In genomic region chrX:135625995-135626394, GRCh38 we compare ENCODE assay signal across 13 cellular contexts.
DNase-seq lines count a peak whose midpoint lies in the region; ATAC-seq, FAIRE-seq and TF ChIP-seq lines count a peak whose summit lies in the region.
"Had no signal": no experiment of that assay in that cellular context is flagged by ENCODE, and none has a peak within 500 bp of the region (broad histone marks: within the 10 kb centered on the region; RNA-seq: fewer than 3 reads in every experiment).

No MANE protein-coding gene starts in this region.

- no peaks in the 10 kb centered on the region for H3K79me2 ChIP-seq in GM23248 (ENCODE audit: insufficient read depth)

- H3K4me1 ChIP-seq in GM23248 (ENCODE audit: insufficient read depth): no peaks in the 10 kb centered on the region
- H3K4me1 ChIP-seq: body of pancreas, gastroesophageal sphincter had no signal

- no peak for FAIRE-seq in HTR-8/SVneo (lab: Jason Lieb, UNC)

- DNase-seq in AG09309 (ENCODE audit: low read depth): no peak
- peak; percentile 33 for DNase-seq in GM23248
- peak; percentile 32 for DNase-seq in RKO (ENCODE audit: low spot score)
- DNase-seq in globus pallidus (ENCODE audit: low spot score): peak; percentile 0
- DNase-seq in HTR-8/SVneo (ENCODE audit: insufficient read length, low spot score): no peak
- DNase-seq in activated T-cell treated with anti-CD3 and anti-CD28 coated beads for 4 hours: no peak
- DNase-seq: KG1 had no signal

- H2AFZ ChIP-seq in GM23248: no peak overlapping the region

- no peak overlapping the region for H3K4me2 ChIP-seq in GM23248 (ENCODE audit: unreplicated experiment)

- in situ Hi-C loops in GM23248 (cut with MboI): no loop called here

- no peak overlapping the region for H3K9ac ChIP-seq in GM23248

- ATAC-seq in HG02588 (IDR thresholded peaks at IDR 0.05; ENCODE audit: unreplicated experiment) (no peak), GM18519 (IDR thresholded peaks at IDR 0.05; ENCODE audit: low FRiP score, unreplicated experiment) (no peak)
- ATAC-seq: body of pancreas; gastroesophageal sphincter; Right ventricle myocardium inferior; stimulated activated effector memory CD8-positive, alpha-beta T cell treated with anti-CD3 and anti-CD28 coated beads, Interleukin-12 subunit alpha, Interleukin-12 subunit beta, amount 100 ng/mL, for 72 hours had no signal

- no peaks in the 10 kb centered on the region for H3K36me3 ChIP-seq in GM23248 (ENCODE audit: low read depth)
- H3K36me3 ChIP-seq: gastroesophageal sphincter had no signal

- no peaks in the 10 kb centered on the region for H4K20me1 ChIP-seq in GM23248 (ENCODE audit: insufficient read depth)

- no peaks in the 10 kb centered on the region for H3K27me3 ChIP-seq in GM23248 (replicated peaks; ENCODE audit: insufficient read depth)
- H3K27me3 ChIP-seq: body of pancreas, gastroesophageal sphincter had no signal

- no peaks in the 10 kb centered on the region for H3K9me3 ChIP-seq in GM23248 (ENCODE audit: low read depth)
- H3K9me3 ChIP-seq: body of pancreas, gastroesophageal sphincter had no signal

- 86 to 93% methylated on average over 5 to 6 of the region's 6 CpGs for WGBS in GM23248 (ENCODE audit: low coverage in 1 of 2, low lambda C conversion rate in 2 of 2, missing lambda C conversion rate in 2 of 2), 2 experiments

- H3K4me3 ChIP-seq in AG09309 (ENCODE audit: control insufficient read depth, low read depth, low read length): no peak overlapping the region
- no peak overlapping the region for H3K4me3 ChIP-seq in GM23248
- H3K4me3 ChIP-seq: body of pancreas, gastroesophageal sphincter had no signal

- no peaks in the 10 kb centered on the region for H3F3A ChIP-seq in GM23248 (ENCODE audit: insufficient read depth)

- TF ChIP-seq CTCF in AG09309 (IDR thresholded peaks at IDR 0.05; ENCODE audit: control insufficient read depth, insufficient read depth, low read depth, low read length, missing control alignments): peak; percentile 22

- H3K27ac ChIP-seq in GM23248: no peak overlapping the region
- H3K27ac ChIP-seq: body of pancreas, gastroesophageal sphincter had no signal

- H3K9me2 ChIP-seq in GM23248 (ENCODE audit: insufficient read depth): no peaks in the 10 kb centered on the region

Comparison
In these comparisons a context has a peak if more than half of its experiments do, and no peak if none do; other contexts are left out.
1. DNase-seq: peak in GM23248 (single experiment), RKO (single experiment) and globus pallidus (single experiment); none in AG09309 (single experiment), HTR-8/SVneo (single experiment) and activated T-cell treated with anti-CD3 and anti-CD28 coated beads for 4 hours (single experiment).